In genomic region chr5:151214614-151215545, GRCh38 we compare ENCODE assay signal across 8 cellular contexts. TPM values are rescaled to one million over a fixed set of nuclear protein-coding genes. Genes with fewer than 3 reads are reported as not detected.
DNase-seq lines count a peak whose midpoint lies in the region; ATAC-seq and TF ChIP-seq lines count a peak whose summit lies in the region.

No MANE protein-coding gene starts in this region.

- H3K27ac ChIP-seq in layer of hippocampus (ENCODE audit: low read depth, low read length) = peak overlapping the region; percentile 57
- peak overlapping the region; percentile 72 for H3K27ac ChIP-seq in vagina

- no peaks in the 10 kb centered on the region for H3K36me3 ChIP-seq in vagina

- no peaks in the 10 kb centered on the region for H3K27me3 ChIP-seq in layer of hippocampus (ENCODE audit: control insufficient read depth, insufficient read depth, low read length)
- H3K27me3 ChIP-seq in vagina = no peaks in the 10 kb centered on the region

- H3K4me3 ChIP-seq in vagina = no peak overlapping the region

- H3K27me3 Mint-ChIP-seq in activated B cell treated with CpG ODN at 0.5 μM for 24 hours = no peaks in the 10 kb centered on the region

- peak; percentile 66 for ATAC-seq in GM19035 (IDR thresholded peaks at IDR 0.05; ENCODE audit: unreplicated experiment)
- peak; percentile 57 for ATAC-seq in HG03135 (IDR thresholded peaks at IDR 0.05; ENCODE audit: unreplicated experiment)
- peak; percentile 59 for ATAC-seq in activated B cell treated with CpG ODN at 0.5 μM for 24 hours (ENCODE audit: low read depth)

- CTCF ChIA-PET in activated B cell treated with CpG ODN at 0.5 μM for 24 hours (lab: Charles Lee) = interaction anchor here (1.1 to 3.1 kb wide), 9 partner anchors 9 to 101 kb away, joined by 3 to 24 read pairs (median 5); partner anchors contain the start of gene CCDC69

- peak overlapping the region; percentile 66 for H3K4me3 Mint-ChIP-seq in activated B cell treated with CpG ODN at 0.5 μM for 24 hours

- DNase-seq in AML-193 (lab: John Stamatoyannopoulos, UW) = peak; percentile 82 to 84
- DNase-seq in activated B cell treated with CpG ODN at 0.5 μM for 24 hours = peak; percentile 65
- DNase-seq in vagina (ENCODE audit: extremely low spot score in 2 of 2) = peak in 1 of 2 donors; percentile 71
- no peak for DNase-seq in NCI-H1417 treated with DMSO at 0.1 percent for 48 hours (lab: John Stamatoyannopoulos, UW)
- DNase-seq in kidney tubule cell (ENCODE audit: low spot score) = no peak

- peak overlapping the region; percentile 94 for H3K27ac Mint-ChIP-seq in activated B cell treated with CpG ODN at 0.5 μM for 24 hours

- H3K4me1 Mint-ChIP-seq in activated B cell treated with CpG ODN at 0.5 μM for 24 hours = peaks cover 96% of the 10 kb centered on the region

- H3K36me3 Mint-ChIP-seq in activated B cell treated with CpG ODN at 0.5 μM for 24 hours (ENCODE audit: low read depth) = peaks cover 42% of the 10 kb centered on the region

- no peak for TF ChIP-seq POLR2A in vagina (IDR thresholded peaks at IDR 0.05)

- H3K4me1 ChIP-seq in vagina = peaks cover 52% of the 10 kb centered on the region

- POLR2A ChIA-PET in activated B cell treated with CpG ODN at 0.5 μM for 24 hours (lab: Charles Lee) = interaction anchor here (0.6 to 8.3 kb wide), 30 partner anchors 8 to 805 kb away, joined by 3 to 222 read pairs (median 5); partner anchors contain the start of genes ANXA6, CCDC69 and GM2A

- intact Hi-C loops in activated B cell treated with CpG ODN at 0.5 μM for 24 hours (cut with micrococcal nuclease) (loop anchor here (1.0 to 5.0 kb wide), 11 partner anchors 8 to 803 kb away; partner anchors contain the start of genes ANXA6, ATOX1 and CD74), vagina (cut with DNase I) (no loop called here)

- no peak for TF ChIP-seq CTCF in activated B cell treated with CpG ODN at 0.5 μM for 24 hours (IDR thresholded peaks at IDR 0.05)
- TF ChIP-seq CTCF in vagina (IDR thresholded peaks at IDR 0.05) = no peak

- no peaks in the 10 kb centered on the region for H3K9me3 ChIP-seq in vagina

- H3K9me3 Mint-ChIP-seq in activated B cell treated with CpG ODN at 0.5 μM for 24 hours = no peaks in the 10 kb centered on the region

RNA-seq across cellular contexts. Expression of gene CCDC69, which starts 9.0 kb away (rescaled TPM):
- total RNA-seq in activated B cell treated with CpG ODN at 0.5 μM for 24 hours (98.9 and 109 TPM in 2 replicates), vagina (84.5 TPM)

RNA-seq across cellular contexts. Expression of gene GM2A, which starts 38.1 kb away (rescaled TPM):
- total RNA-seq in activated B cell treated with CpG ODN at 0.5 μM for 24 hours (51.3 and 53.1 TPM in 2 replicates), vagina (71.7 TPM)

RNA-seq across cellular contexts. Expression of gene ANXA6, which starts 57.3 kb away (rescaled TPM):
- total RNA-seq in activated B cell treated with CpG ODN at 0.5 μM for 24 hours = 367 and 379 TPM in 2 replicates
- total RNA-seq in vagina = 190 TPM

Comparison
In these comparisons a context has a peak if more than half of its experiments do, and no peak if none do; other contexts are left out.
1. DNase-seq: peak in AML-193 (2 of 2) and activated B cell treated with CpG ODN at 0.5 μM for 24 hours (single experiment); none in NCI-H1417 treated with DMSO at 0.1 percent for 48 hours (single experiment) and kidney tubule cell (single experiment).
2. Peak in every context shown above with its lines, with median percentiles within 50 percentile points of each other: ATAC-seq.